ENCODE assay signal across 17 cellular contexts in the genomic region with DNA sequence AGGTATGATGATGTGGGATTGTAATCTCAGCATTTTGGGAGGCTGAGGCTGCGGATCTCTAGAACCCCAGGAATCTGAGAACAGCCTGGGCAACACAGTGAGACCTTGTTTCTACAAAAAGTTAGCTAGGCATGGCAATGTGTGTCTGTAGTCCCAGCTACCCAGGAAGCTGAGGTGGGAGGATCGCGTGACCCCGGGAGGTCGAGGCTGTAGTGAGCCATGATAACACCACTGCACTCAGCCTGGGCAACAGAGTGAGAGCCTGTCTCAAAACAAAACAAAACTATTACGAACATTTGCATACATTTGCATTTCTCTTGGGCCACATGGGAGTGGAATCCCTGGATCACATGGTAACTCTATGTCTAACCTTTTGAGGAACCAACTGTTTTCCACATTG. TPM values are rescaled to one million over a fixed set of nuclear protein-coding genes. Genes with fewer than 3 reads are reported as not detected.
DNase-seq lines count a peak whose midpoint lies in the region; ATAC-seq and TF ChIP-seq lines count a peak whose summit lies in the region.
"Had no signal": no experiment of that assay in that cellular context is flagged by ENCODE, and none has a peak within 500 bp of the region (broad histone marks: within the 10 kb centered on the region; RNA-seq: fewer than 3 reads in every experiment).

No MANE protein-coding gene starts in this region.

- BruUV-seq in MCF 10A (replicated peaks; lab: Mats Ljungman, UMichigan): no TSS peak

- intact Hi-C loops in MCF 10A (cut with micrococcal nuclease) (no loop called here), breast epithelium (cut with DNase I; ENCODE audit: low total_unique reads) (loop anchor here (2.0 kb wide), 1 partner anchor 75 kb away; a partner anchor contains a TSS)

- H3K9me3 Mint-ChIP-seq in MCF 10A (ENCODE audit: unreplicated experiment) (no peaks in the 10 kb centered on the region), T-cell (no peaks in the 10 kb centered on the region), glutamatergic neuron (ENCODE audit: unreplicated experiment) (peaks cover 2% of the 10 kb centered on the region)
- H3K9me3 Mint-ChIP-seq in stimulated activated naive CD8-positive, alpha-beta T cell treated with anti-CD3 and anti-CD28 coated beads, Interleukin-15, amount 100 ng/mL, for 72 hours: no peaks in the 10 kb centered on the region

- TF ChIP-seq POLR2A in breast epithelium (IDR thresholded peaks at IDR 0.05): no peak

- TF ChIP-seq CTCF in MCF 10A (IDR thresholded peaks at IDR 0.05; ENCODE audit: unreplicated experiment): no peak
- TF ChIP-seq CTCF in breast epithelium (IDR thresholded peaks at IDR 0.05): no peak
- TF ChIP-seq CTCF in glutamatergic neuron (IDR thresholded peaks at IDR 0.05; ENCODE audit: partially characterized antibody, unreplicated experiment): no peak

- no peaks in the 10 kb centered on the region for H3K4me1 Mint-ChIP-seq in MCF 10A (ENCODE audit: insufficient read depth, unreplicated experiment)
- peaks cover 12 to 16% (median 14%) of the 10 kb centered on the region in 3 donors for H3K4me1 Mint-ChIP-seq in T-cell
- no peaks in the 10 kb centered on the region for H3K4me1 Mint-ChIP-seq in glutamatergic neuron (ENCODE audit: low read depth, unreplicated experiment)
- H3K4me1 Mint-ChIP-seq in stimulated activated naive CD8-positive, alpha-beta T cell treated with anti-CD3 and anti-CD28 coated beads, Interleukin-15, amount 100 ng/mL, for 72 hours: peaks cover 28% of the 10 kb centered on the region

- DNase-seq in MCF 10A (ENCODE audit: unreplicated experiment) (no peak), breast epithelium (ENCODE audit: low spot score in 2 of 2) (no peak), T-cell (no peak), glutamatergic neuron (no peak), NCI-H1092 treated with DMSO at 0.1 percent for 48 hours (lab: John Stamatoyannopoulos, UW) (no peak)
- no peak for DNase-seq in stimulated activated naive CD8-positive, alpha-beta T cell treated with anti-CD3 and anti-CD28 coated beads, Interleukin-15, amount 100 ng/mL, for 72 hours
- no peak for DNase-seq in stimulated activated CD4-positive, alpha-beta T cell treated with anti-CD3 and anti-CD28 coated beads, Interleukin-1b, Interleukin-23, amount 100 ng/mL, for 48 hours
- DNase-seq: GM23248, MG63, NCI-H1930, NCI-H510A had no signal

- H3K4me3 Mint-ChIP-seq in MCF 10A (ENCODE audit: unreplicated experiment) (peak overlapping the region; percentile 100), T-cell (peak overlapping the region; percentile 36 to 88 (median 59)), glutamatergic neuron (ENCODE audit: unreplicated experiment) (peak overlapping the region; percentile 78)
- peak overlapping the region; percentile 10 to 96 for H3K4me3 Mint-ChIP-seq in stimulated activated naive CD8-positive, alpha-beta T cell treated with anti-CD3 and anti-CD28 coated beads, Interleukin-15, amount 100 ng/mL, for 72 hours

- no peaks in the 10 kb centered on the region for H3K27me3 ChIP-seq in breast epithelium
- H3K27me3 ChIP-seq: gastroesophageal sphincter, MG63, right atrium auricular region, suprapubic skin had no signal

- ATAC-seq in T-cell (replicated peaks in 1 of 4): no peak
- ATAC-seq in stimulated activated naive CD8-positive, alpha-beta T cell treated with anti-CD3 and anti-CD28 coated beads, Interleukin-15, amount 100 ng/mL, for 72 hours: no peak
- no peak for ATAC-seq in GM21619 (IDR thresholded peaks at IDR 0.05; ENCODE audit: unreplicated experiment)
- ATAC-seq: gastroesophageal sphincter had no signal

- CTCF ChIA-PET in MCF 10A (lab: Yijun Ruan, JAX) (interaction anchor here (0.6 kb wide), 1 partner anchor 34 kb away, joined by 4 read pairs; no protein-coding TSS in a partner anchor), T-cell (lab: Charles Lee) (no interaction called here)

- H3K27ac Mint-ChIP-seq in MCF 10A (ENCODE audit: low read depth, unreplicated experiment) (peak overlapping the region; percentile 98), T-cell (no peak overlapping the region), glutamatergic neuron (ENCODE audit: unreplicated experiment) (no peak overlapping the region)
- no peak overlapping the region for H3K27ac Mint-ChIP-seq in stimulated activated naive CD8-positive, alpha-beta T cell treated with anti-CD3 and anti-CD28 coated beads, Interleukin-15, amount 100 ng/mL, for 72 hours

- no peaks in the 10 kb centered on the region for H3K4me1 ChIP-seq in breast epithelium

- H3K36me3 Mint-ChIP-seq in MCF 10A (ENCODE audit: insufficient read depth, unreplicated experiment) (peaks cover 27% of the 10 kb centered on the region), T-cell (peaks cover 4% of the 10 kb centered on the region), glutamatergic neuron (ENCODE audit: unreplicated experiment) (peaks cover 4% of the 10 kb centered on the region)

- H3K36me3 ChIP-seq in breast epithelium: no peaks in the 10 kb centered on the region
- H3K36me3 ChIP-seq: right atrium auricular region had no signal

- H3K27ac ChIP-seq in breast epithelium: no peak overlapping the region
- H3K27ac ChIP-seq: right atrium auricular region, suprapubic skin had no signal

- H3K27me3 Mint-ChIP-seq in MCF 10A (ENCODE audit: insufficient read depth, unreplicated experiment): no peaks in the 10 kb centered on the region
- H3K27me3 Mint-ChIP-seq in T-cell: no peaks in the 10 kb centered on the region
- peaks cover 2% of the 10 kb centered on the region for H3K27me3 Mint-ChIP-seq in glutamatergic neuron (ENCODE audit: unreplicated experiment)
- H3K27me3 Mint-ChIP-seq in stimulated activated naive CD8-positive, alpha-beta T cell treated with anti-CD3 and anti-CD28 coated beads, Interleukin-15, amount 100 ng/mL, for 72 hours: no peaks in the 10 kb centered on the region

- H3K4me3 ChIP-seq in breast epithelium: no peak overlapping the region
- H3K4me3 ChIP-seq: right atrium auricular region, suprapubic skin had no signal

- no peaks in the 10 kb centered on the region for H3K9me3 ChIP-seq in breast epithelium
- H3K9me3 ChIP-seq: gastroesophageal sphincter, MG63, right atrium auricular region, suprapubic skin had no signal

- POLR2A ChIA-PET in MCF 10A (lab: Yijun Ruan, JAX) (interaction anchor here (1.4 kb wide), 1 partner anchor 12 kb away, joined by 3 read pairs; no protein-coding TSS in a partner anchor), T-cell (lab: Charles Lee) (interaction anchor here in 1 of 2 donors (0.6 kb wide), 1 partner anchor 31 kb away, joined by 6 read pairs; no protein-coding TSS in a partner anchor)

RNA-seq across cellular contexts. Expression of a gene that starts 1.6 kb away (rescaled TPM):
- 9.0 and 9.2 TPM in 2 replicates for total RNA-seq in MCF 10A (2022)
- total RNA-seq in breast epithelium: 10 to 100 TPM in 1 of 3 donors, 1 to 10 TPM in 2; 5.9 to 11.1 (median 6.4) TPM
- 1 to 10 TPM; 2.3 to 4.6 (median 3.3) TPM for total RNA-seq in T-cell
- 5.0 TPM for total RNA-seq in glutamatergic neuron (ENCODE audit: unreplicated experiment)

RNA-seq across cellular contexts. Expression of a gene that starts 1.9 kb away (rescaled TPM):
- total RNA-seq in MCF 10A (2022) (not detected in 2 replicates), breast epithelium (not detected), T-cell (not detected), glutamatergic neuron (ENCODE audit: unreplicated experiment) (not detected)
- total RNA-seq: gastroesophageal sphincter, GM23248, HT1080, lower leg skin, right atrium auricular region, suprapubic skin had no signal

RNA-seq across cellular contexts. Expression of a gene that starts 26.1 kb away (rescaled TPM):
- total RNA-seq in MCF 10A (2022): 33.7 and 38.7 TPM in 2 replicates
- total RNA-seq in breast epithelium: 10 to 100 TPM; 17.3 to 40.2 (median 31.8) TPM
- 10 to 100 TPM; 42.0 to 60.2 (median 57.7) TPM for total RNA-seq in T-cell
- total RNA-seq in glutamatergic neuron (ENCODE audit: unreplicated experiment): 84.9 TPM

RNA-seq across cellular contexts. Expression of a gene that starts 44.4 kb away (rescaled TPM):
- 45.6 and 51.6 TPM in 2 replicates for total RNA-seq in MCF 10A (2022)
- total RNA-seq in breast epithelium: 1 to 10 TPM; 6.7 to 9.2 (median 8.0) TPM
- 10 to 100 TPM; 52.6 to 76.7 (median 70.3) TPM for total RNA-seq in T-cell
- 50.7 TPM for total RNA-seq in glutamatergic neuron (ENCODE audit: unreplicated experiment)
